Comparison of ENCODE assay signal across 1 cellular context in genomic region chr5:146767534-146767933, GRCh38.
TF ChIP-seq lines count a peak whose summit lies in the region.

No MANE protein-coding gene starts in this region.

TF ChIP-seq in HepG2, 621 proteins besides CTCF, POLR2A, EP300 and RAD21 (continued from another document and continues in another):
- TF ChIP-seq, protein P1, sequence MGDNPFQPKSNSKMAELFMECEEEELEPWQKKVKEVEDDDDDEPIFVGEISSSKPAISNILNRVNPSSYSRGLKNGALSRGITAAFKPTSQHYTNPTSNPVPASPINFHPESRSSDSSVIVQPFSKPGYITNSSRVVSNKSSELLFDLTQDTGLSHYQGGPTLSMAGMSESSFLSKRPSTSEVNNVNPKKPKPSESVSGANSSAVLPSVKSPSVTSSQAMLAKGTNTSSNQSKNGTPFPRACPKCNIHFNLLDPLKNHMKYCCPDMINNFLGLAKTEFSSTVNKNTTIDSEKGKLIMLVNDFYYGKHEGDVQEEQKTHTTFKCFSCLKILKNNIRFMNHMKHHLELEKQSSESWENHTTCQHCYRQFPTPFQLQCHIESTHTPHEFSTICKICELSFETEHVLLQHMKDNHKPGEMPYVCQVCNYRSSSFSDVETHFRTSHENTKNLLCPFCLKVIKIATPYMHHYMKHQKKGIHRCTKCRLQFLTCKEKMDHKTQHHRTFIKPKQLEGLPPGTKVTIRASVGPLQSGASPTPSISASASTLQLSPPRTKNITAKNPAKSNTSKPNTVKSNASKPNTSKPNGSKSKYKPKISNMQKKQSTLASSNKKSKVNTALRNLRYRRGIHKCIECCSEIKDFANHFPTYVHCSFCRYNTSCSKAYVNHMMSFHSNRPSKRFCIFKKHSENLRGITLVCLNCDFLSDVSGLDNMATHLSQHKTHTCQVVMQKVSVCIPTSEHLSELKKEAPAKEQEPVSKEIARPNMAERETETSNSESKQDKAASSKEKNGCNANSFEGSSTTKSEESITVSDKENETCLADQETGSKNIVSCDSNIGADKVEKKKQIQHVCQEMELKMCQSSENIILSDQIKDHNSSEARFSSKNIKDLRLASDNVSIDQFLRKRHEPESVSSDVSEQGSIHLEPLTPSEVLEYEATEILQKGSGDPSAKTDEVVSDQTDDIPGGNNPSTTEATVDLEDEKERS (CRISPR knock-in tag; IDR thresholded peaks at IDR 0.05) = no peak
- TF ChIP-seq MLX (CRISPR knock-in tag; IDR thresholded peaks at IDR 0.05) (peak; percentile 41; the same call in 1 of the 2 replicates), GZF1 (CRISPR knock-in tag; IDR thresholded peaks at IDR 0.05) (no peak), TARDBP (CRISPR knock-in tag; IDR thresholded peaks at IDR 0.05) (peak; percentile 27; the same call in 1 of the 2 replicates), HOXD1 (CRISPR knock-in tag; IDR thresholded peaks at IDR 0.05) (0 out of 2 replicates have a peak, but pooled peaks have one; percentile 39), ZNF570 (CRISPR knock-in tag; IDR thresholded peaks at IDR 0.05; ENCODE audit: borderline replicate concordance) (no peak), ZNF382 (CRISPR knock-in tag; IDR thresholded peaks at IDR 0.05; ENCODE audit: borderline replicate concordance) (no peak), ETS1 (CRISPR knock-in tag; IDR thresholded peaks at IDR 0.05) (no peak), IRF1 (CRISPR knock-in tag; IDR thresholded peaks at IDR 0.05; ENCODE audit: low read depth) (no peak), PLRG1 (conservative IDR thresholded peaks at IDR 0.05) (no peak), ZZZ3 (CRISPR knock-in tag; IDR thresholded peaks at IDR 0.05; ENCODE audit: borderline replicate concordance) (no peak), FOXO1 (CRISPR knock-in tag; IDR thresholded peaks at IDR 0.05) (peak; percentile 59; the same call in 1 of the 2 replicates), PITX1 (CRISPR knock-in tag; IDR thresholded peaks at IDR 0.05) (peak; percentile 38; the same call in 1 of the 2 replicates), KAT7 (CRISPR knock-in tag; IDR thresholded peaks at IDR 0.05; ENCODE audit: borderline replicate concordance) (no peak), ZNF709 (CRISPR knock-in tag; IDR thresholded peaks at IDR 0.05) (no peak), UBTF (CRISPR knock-in tag; IDR thresholded peaks at IDR 0.05) (no peak), ZNF318 (CRISPR knock-in tag; IDR thresholded peaks at IDR 0.05) (no peak), NR1H2 (CRISPR knock-in tag; IDR thresholded peaks at IDR 0.05; ENCODE audit: borderline replicate concordance, low read depth) (no peak), ZSCAN31 (CRISPR knock-in tag; IDR thresholded peaks at IDR 0.05; ENCODE audit: low read depth) (no peak), BCL6 (CRISPR knock-in tag; IDR thresholded peaks at IDR 0.05) (peak; percentile 43; the same call in 1 of the 2 replicates), NR3C1 (CRISPR knock-in tag; IDR thresholded peaks at IDR 0.05) (no peak), ZNF326 (CRISPR knock-in tag; IDR thresholded peaks at IDR 0.05; ENCODE audit: borderline replicate concordance) (no peak), MIXL1 (CRISPR knock-in tag; IDR thresholded peaks at IDR 0.05) (peak; percentile 98)
- TF ChIP-seq, protein P2, sequence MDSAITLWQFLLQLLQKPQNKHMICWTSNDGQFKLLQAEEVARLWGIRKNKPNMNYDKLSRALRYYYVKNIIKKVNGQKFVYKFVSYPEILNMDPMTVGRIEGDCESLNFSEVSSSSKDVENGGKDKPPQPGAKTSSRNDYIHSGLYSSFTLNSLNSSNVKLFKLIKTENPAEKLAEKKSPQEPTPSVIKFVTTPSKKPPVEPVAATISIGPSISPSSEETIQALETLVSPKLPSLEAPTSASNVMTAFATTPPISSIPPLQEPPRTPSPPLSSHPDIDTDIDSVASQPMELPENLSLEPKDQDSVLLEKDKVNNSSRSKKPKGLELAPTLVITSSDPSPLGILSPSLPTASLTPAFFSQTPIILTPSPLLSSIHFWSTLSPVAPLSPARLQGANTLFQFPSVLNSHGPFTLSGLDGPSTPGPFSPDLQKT (CRISPR knock-in tag; IDR thresholded peaks at IDR 0.05; ENCODE audit: borderline replicate concordance) = no peak
- TF ChIP-seq, protein P3, sequence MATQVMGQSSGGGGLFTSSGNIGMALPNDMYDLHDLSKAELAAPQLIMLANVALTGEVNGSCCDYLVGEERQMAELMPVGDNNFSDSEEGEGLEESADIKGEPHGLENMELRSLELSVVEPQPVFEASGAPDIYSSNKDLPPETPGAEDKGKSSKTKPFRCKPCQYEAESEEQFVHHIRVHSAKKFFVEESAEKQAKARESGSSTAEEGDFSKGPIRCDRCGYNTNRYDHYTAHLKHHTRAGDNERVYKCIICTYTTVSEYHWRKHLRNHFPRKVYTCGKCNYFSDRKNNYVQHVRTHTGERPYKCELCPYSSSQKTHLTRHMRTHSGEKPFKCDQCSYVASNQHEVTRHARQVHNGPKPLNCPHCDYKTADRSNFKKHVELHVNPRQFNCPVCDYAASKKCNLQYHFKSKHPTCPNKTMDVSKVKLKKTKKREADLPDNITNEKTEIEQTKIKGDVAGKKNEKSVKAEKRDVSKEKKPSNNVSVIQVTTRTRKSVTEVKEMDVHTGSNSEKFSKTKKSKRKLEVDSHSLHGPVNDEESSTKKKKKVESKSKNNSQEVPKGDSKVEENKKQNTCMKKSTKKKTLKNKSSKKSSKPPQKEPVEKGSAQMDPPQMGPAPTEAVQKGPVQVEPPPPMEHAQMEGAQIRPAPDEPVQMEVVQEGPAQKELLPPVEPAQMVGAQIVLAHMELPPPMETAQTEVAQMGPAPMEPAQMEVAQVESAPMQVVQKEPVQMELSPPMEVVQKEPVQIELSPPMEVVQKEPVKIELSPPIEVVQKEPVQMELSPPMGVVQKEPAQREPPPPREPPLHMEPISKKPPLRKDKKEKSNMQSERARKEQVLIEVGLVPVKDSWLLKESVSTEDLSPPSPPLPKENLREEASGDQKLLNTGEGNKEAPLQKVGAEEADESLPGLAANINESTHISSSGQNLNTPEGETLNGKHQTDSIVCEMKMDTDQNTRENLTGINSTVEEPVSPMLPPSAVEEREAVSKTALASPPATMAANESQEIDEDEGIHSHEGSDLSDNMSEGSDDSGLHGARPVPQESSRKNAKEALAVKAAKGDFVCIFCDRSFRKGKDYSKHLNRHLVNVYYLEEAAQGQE (IDR thresholded peaks at IDR 0.05; ENCODE audit: borderline replicate concordance in 1 of 2, low read depth in 1 of 2, low read length in 2 of 2) = peak in 1 of 2 experiments; percentile 45; a peak in 1 of 4 replicates
- TF ChIP-seq, protein P4, sequence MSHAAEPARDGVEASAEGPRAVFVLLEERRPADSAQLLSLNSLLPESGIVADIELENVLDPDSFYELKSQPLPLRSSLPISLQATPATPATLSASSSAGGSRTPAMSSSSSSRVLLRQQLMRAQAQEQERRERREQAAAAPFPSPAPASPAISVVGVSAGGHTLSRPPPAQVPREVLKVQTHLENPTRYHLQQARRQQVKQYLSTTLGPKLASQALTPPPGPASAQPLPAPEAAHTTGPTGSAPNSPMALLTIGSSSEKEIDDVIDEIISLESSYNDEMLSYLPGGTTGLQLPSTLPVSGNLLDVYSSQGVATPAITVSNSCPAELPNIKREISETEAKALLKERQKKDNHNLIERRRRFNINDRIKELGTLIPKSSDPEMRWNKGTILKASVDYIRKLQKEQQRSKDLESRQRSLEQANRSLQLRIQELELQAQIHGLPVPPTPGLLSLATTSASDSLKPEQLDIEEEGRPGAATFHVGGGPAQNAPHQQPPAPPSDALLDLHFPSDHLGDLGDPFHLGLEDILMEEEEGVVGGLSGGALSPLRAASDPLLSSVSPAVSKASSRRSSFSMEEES (CRISPR knock-in tag; IDR thresholded peaks at IDR 0.05) = no peak
- TF ChIP-seq, protein P5, sequence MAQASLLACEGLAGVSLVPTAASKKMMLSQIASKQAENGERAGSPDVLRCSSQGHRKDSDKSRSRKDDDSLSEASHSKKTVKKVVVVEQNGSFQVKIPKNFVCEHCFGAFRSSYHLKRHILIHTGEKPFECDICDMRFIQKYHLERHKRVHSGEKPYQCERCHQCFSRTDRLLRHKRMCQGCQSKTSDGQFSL (CRISPR knock-in tag; IDR thresholded peaks at IDR 0.05) = no peak
